13 cellular contexts compared by ENCODE assay signal in the genomic region with DNA sequence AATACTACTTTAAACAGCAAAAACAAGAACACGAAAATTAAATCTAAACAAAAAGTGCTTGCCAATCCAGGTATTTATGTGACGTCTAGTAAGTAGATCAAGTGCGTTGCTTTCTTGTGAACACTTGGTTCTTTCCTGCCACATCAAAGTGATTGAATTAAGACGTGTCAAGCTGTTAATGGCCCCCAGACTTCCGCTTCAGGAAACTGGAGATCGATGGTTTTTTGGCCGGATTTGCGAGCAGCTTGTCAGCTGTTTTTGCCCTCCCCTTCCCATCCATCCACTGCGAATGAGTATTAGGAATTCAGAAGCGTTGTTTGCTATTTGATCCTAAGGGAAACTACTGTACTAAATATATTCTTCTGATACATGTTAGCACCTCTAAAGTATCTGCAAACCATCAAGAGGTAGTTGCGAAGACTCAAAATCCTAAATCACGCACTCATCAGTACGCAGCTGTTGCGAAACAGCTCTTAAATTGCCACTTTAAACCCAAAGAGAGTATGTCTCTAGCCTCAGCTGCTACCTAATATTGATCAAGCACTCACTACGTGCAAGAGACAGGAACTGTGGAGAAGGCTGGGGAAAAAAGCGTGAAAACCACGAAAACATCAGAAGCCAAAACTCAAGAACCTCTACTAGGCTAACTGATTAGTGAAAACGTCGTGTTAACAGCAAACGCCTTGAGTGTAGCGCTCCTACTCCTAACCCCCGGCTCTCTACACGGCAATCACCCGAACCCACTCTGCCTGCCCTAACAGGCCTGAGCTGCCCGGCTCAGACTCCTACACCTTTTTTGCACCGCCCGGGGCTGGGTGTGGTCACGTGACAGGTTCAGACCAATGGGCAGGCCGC. TPM values are rescaled to one million over a fixed set of nuclear protein-coding genes. Genes with fewer than 3 reads are reported as not detected.
DNase-seq lines count a peak whose midpoint lies in the region; ATAC-seq and TF ChIP-seq lines count a peak whose summit lies in the region.
"Had no signal": no experiment of that assay in that cellular context is flagged by ENCODE, and none has a peak within 500 bp of the region (broad histone marks: within the 10 kb centered on the region; RNA-seq: fewer than 3 reads in every experiment).

No MANE protein-coding gene starts in this region.

- peaks cover 13% of the 10 kb centered on the region for H3K4me1 ChIP-seq in CD8-positive, alpha-beta T cell (ENCODE audit: insufficient read depth, low read length)
- H3K4me1 ChIP-seq in left lung = no peaks in the 10 kb centered on the region
- H3K4me1 ChIP-seq: left ventricle myocardium inferior had no signal

- CTCF ChIA-PET in CD8-positive, alpha-beta T cell (lab: Charles Lee) = interaction anchor here (1.5 kb wide), 1 partner anchor 436 kb away, joined by 3 read pairs; no protein-coding TSS in a partner anchor
- CTCF ChIA-PET in HEK293T (lab: Yijun Ruan, JAX) = no interaction called here

- H3K9me3 Mint-ChIP-seq in CD8-positive, alpha-beta T cell = no peaks in the 10 kb centered on the region

- H3K36me3 Mint-ChIP-seq in CD8-positive, alpha-beta T cell = no peaks in the 10 kb centered on the region

- H3K27me3 ChIP-seq in CD8-positive, alpha-beta T cell (ENCODE audit: insufficient read depth, low read length) = no peaks in the 10 kb centered on the region
- no peaks in the 10 kb centered on the region for H3K27me3 ChIP-seq in left lung

- H3K36me3 ChIP-seq in CD8-positive, alpha-beta T cell (ENCODE audit: insufficient read depth, low read length) = no peaks in the 10 kb centered on the region
- H3K36me3 ChIP-seq in left lung = no peaks in the 10 kb centered on the region
- H3K36me3 ChIP-seq: left ventricle myocardium inferior had no signal

- DNase-seq in CD8-positive, alpha-beta T cell = peak; percentile 11 to 67 (median 34)
- DNase-seq in Jurkat, Clone E6-1 (ENCODE audit: low read depth, low spot score) = peak; percentile 84
- DNase-seq in activated T-cell treated with anti-CD3 and anti-CD28 coated beads, Interleukin-2, amount 50 U/mL, for 1 hour = peak; percentile 34
- no peak for DNase-seq in left lung
- no peak for DNase-seq in NK-92 treated with Interleukin-12 subunit alpha and Interleukin-12 subunit beta, amount 100 ng/mL, for 24 hours (lab: John Stamatoyannopoulos, UW)
- DNase-seq in RPMI8226 = no peak
- no peak for DNase-seq in HEK293T (ENCODE audit: extremely low spot score)
- no peak for DNase-seq in H4 (ENCODE audit: low spot score)
- DNase-seq: cerebellar nuclear complex, left ventricle myocardium inferior, NCI-H187 treated with DMSO at 0.1 percent for 48 hours, posterior cingulate gyrus had no signal

- H3K27ac Mint-ChIP-seq in CD8-positive, alpha-beta T cell = peak overlapping the region; percentile 92

- H3K27ac ChIP-seq in CD8-positive, alpha-beta T cell (ENCODE audit: low read depth, low read length) = peak overlapping the region; percentile 44
- no peak overlapping the region for H3K27ac ChIP-seq in left lung
- H3K27ac ChIP-seq: left ventricle myocardium inferior had no signal

- no peaks in the 10 kb centered on the region for H3K9me3 ChIP-seq in CD8-positive, alpha-beta T cell (ENCODE audit: low read length)
- no peaks in the 10 kb centered on the region for H3K9me3 ChIP-seq in left lung
- H3K9me3 ChIP-seq: left ventricle myocardium inferior had no signal

- H3K4me1 Mint-ChIP-seq in CD8-positive, alpha-beta T cell (ENCODE audit: low read depth) = peaks cover 22% of the 10 kb centered on the region

- H3K4me3 ChIP-seq in CD8-positive, alpha-beta T cell (ENCODE audit: low read depth, low read length) = peak overlapping the region; percentile 17
- H3K4me3 ChIP-seq in Jurkat, Clone E6-1 (ENCODE audit: low read length) = peak overlapping the region; percentile 31
- no peak overlapping the region for H3K4me3 ChIP-seq in left lung
- H3K4me3 ChIP-seq: left ventricle myocardium inferior had no signal

- no peak for TF ChIP-seq CTCF in CD8-positive, alpha-beta T cell (IDR thresholded peaks at IDR 0.05)
- TF ChIP-seq CTCF in left lung (IDR thresholded peaks at IDR 0.05) = no peak

- POLR2A ChIA-PET in CD8-positive, alpha-beta T cell (lab: Charles Lee) = interaction anchor here (1.2 kb wide), 1 partner anchor 10 kb away, joined by 4 read pairs; no protein-coding TSS in a partner anchor
- POLR2A ChIA-PET in HEK293T (lab: Yijun Ruan, JAX) = no interaction called here

- intact Hi-C loops in CD8-positive, alpha-beta T cell (cut with DNase I, micrococcal nuclease) = loop anchor here (5.0 to 10.0 kb wide), 2 partner anchors 134 to 1936 kb away; partner anchors contain the start of gene BTBD8 (in 1 of the 2)
- intact Hi-C loops in left lung (cut with DNase I) = no loop called here

- H3K27me3 Mint-ChIP-seq in CD8-positive, alpha-beta T cell (ENCODE audit: low read depth) = no peaks in the 10 kb centered on the region

- ATAC-seq in CD8-positive, alpha-beta T cell = peak; percentile 75
- peak; percentile 63 for ATAC-seq in left lung

- peak overlapping the region; percentile 63 for H3K4me3 Mint-ChIP-seq in CD8-positive, alpha-beta T cell

TF ChIP-seq in HEK293T, 16 proteins besides CTCF, POLR2A, EP300 and RAD21:
- TF ChIP-seq PKNOX1 (IDR thresholded peaks at IDR 0.05) = no peak

RNA-seq across cellular contexts. Expression of gene BRDT, which starts 0.5 kb away (rescaled TPM):
- total RNA-seq in CD8-positive, alpha-beta T cell = under 1 TPM; 0.11 to 0.86 TPM
- polyA plus RNA-seq in Jurkat, Clone E6-1 (2012; ENCODE audit: insufficient read depth, insufficient read length) = not detected
- total RNA-seq in left lung = not detected
- not detected in 2 replicates for total RNA-seq in H4 (2014; rRNA removed; shearing (Covaris generic))
- total RNA-seq: activated CD8-positive, alpha-beta memory T cell treated with anti-CD3 and anti-CD28 coated beads for 36 hours; left ventricle myocardium inferior had no signal

Comparison
In these comparisons a context has a peak if more than half of its experiments do, and no peak if none do; other contexts are left out.
1. DNase-seq: peak in CD8-positive, alpha-beta T cell (7 of 7), Jurkat, Clone E6-1 (single experiment) and activated T-cell treated with anti-CD3 and anti-CD28 coated beads, Interleukin-2, amount 50 U/mL, for 1 hour (single experiment); none in left lung (0 of 2), NK-92 treated with Interleukin-12 subunit alpha and Interleukin-12 subunit beta, amount 100 ng/mL, for 24 hours (single experiment), RPMI8226 (single experiment), HEK293T (single experiment) and H4 (single experiment).
2. H3K4me3 ChIP-seq: peak in CD8-positive, alpha-beta T cell (single experiment) and Jurkat, Clone E6-1 (single experiment); none in left lung (0 of 2).
3. intact Hi-C loops: an anchor here in CD8-positive, alpha-beta T cell (5.0 to 10.0 kb wide); none called in left lung.